Comparison of ENCODE assay signal across 1 cellular context in the genomic region with DNA sequence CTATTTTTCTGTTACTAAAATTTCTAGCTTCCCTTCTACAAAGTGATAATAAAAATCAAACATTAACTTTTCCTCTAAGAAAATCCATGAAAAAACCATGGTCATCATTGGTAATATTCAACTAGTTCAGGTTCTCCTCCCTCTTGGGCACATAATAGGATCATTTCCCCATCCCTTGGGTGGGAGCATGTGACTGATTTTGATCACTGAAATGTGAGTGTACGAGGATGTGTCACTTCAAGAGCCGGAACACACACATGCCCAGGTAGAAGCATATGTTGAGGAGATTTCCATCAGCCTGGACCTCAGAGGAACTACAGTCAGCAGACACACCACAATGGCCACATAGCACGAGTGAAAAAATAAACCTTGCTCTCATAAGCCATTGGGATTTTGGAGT.
A peak's percentile ranks its signal among the peaks of the same experiment; 100 is the strongest.
TF ChIP-seq lines count a peak whose summit lies in the region.

No MANE protein-coding gene starts in this region.

TF ChIP-seq in HepG2, 621 proteins besides CTCF, POLR2A, EP300 and RAD21 (continues in another document):
- TF ChIP-seq, protein P1, sequence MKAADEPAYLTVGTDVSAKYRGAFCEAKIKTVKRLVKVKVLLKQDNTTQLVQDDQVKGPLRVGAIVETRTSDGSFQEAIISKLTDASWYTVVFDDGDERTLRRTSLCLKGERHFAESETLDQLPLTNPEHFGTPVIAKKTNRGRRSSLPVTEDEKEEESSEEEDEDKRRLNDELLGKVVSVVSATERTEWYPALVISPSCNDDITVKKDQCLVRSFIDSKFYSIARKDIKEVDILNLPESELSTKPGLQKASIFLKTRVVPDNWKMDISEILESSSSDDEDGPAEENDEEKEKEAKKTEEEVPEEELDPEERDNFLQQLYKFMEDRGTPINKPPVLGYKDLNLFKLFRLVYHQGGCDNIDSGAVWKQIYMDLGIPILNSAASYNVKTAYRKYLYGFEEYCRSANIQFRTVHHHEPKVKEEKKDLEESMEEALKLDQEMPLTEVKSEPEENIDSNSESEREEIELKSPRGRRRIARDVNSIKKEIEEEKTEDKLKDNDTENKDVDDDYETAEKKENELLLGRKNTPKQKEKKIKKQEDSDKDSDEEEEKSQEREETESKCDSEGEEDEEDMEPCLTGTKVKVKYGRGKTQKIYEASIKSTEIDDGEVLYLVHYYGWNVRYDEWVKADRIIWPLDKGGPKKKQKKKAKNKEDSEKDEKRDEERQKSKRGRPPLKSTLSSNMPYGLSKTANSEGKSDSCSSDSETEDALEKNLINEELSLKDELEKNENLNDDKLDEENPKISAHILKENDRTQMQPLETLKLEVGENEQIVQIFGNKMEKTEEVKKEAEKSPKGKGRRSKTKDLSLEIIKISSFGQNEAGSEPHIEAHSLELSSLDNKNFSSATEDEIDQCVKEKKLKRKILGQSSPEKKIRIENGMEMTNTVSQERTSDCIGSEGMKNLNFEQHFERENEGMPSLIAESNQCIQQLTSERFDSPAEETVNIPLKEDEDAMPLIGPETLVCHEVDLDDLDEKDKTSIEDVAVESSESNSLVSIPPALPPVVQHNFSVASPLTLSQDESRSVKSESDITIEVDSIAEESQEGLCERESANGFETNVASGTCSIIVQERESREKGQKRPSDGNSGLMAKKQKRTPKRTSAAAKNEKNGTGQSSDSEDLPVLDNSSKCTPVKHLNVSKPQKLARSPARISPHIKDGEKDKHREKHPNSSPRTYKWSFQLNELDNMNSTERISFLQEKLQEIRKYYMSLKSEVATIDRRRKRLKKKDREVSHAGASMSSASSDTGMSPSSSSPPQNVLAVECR (CRISPR knock-in tag; IDR thresholded peaks at IDR 0.05; ENCODE audit: borderline replicate concordance), result no peak
- TF ChIP-seq ZSCAN30 (CRISPR knock-in tag; IDR thresholded peaks at IDR 0.05) (no peak), FOXP4 (CRISPR knock-in tag; IDR thresholded peaks at IDR 0.05) (no peak; the same call in 1 of the 2 replicates), FOXP1 (IDR thresholded peaks at IDR 0.05) (no peak), FOXP1 (CRISPR knock-in tag; IDR thresholded peaks at IDR 0.05) (peak; percentile 34; the same call in 1 of the 2 replicates), ZNF282 (IDR thresholded peaks at IDR 0.05; ENCODE audit: partially characterized antibody) (no peak), ZNF296 (CRISPR knock-in tag; conservative IDR thresholded peaks at IDR 0.05) (no peak), RFX5 (IDR thresholded peaks at IDR 0.05; ENCODE audit: low read depth, low read length) (no peak), FOXA1 (IDR thresholded peaks at IDR 0.05) (no peak), FOXA1 (CRISPR knock-in tag; IDR thresholded peaks at IDR 0.05) (peak; percentile 10; the same call in 1 of the 2 replicates), GABPA (IDR thresholded peaks at IDR 0.05; ENCODE audit: low read depth, low read length) (no peak), GABPA (CRISPR knock-in tag; IDR thresholded peaks at IDR 0.05; ENCODE audit: low read depth) (peak; percentile 16; the same call in 1 of the 2 replicates), ZNF33B (CRISPR knock-in tag; IDR thresholded peaks at IDR 0.05) (no peak), NCOA2 (CRISPR knock-in tag; IDR thresholded peaks at IDR 0.05) (peak; percentile 54; the same call in 1 of the 2 replicates), ZKSCAN1 (IDR thresholded peaks at IDR 0.05; ENCODE audit: low read length) (peak; percentile 64), ARID3A (IDR thresholded peaks at IDR 0.05; ENCODE audit: low read depth, low read length) (peak; percentile 61; the same call in 1 of the 2 replicates), GTF3A (CRISPR knock-in tag; conservative IDR thresholded peaks at IDR 0.05) (no peak), ZNF121 (CRISPR knock-in tag; IDR thresholded peaks at IDR 0.05) (no peak), ZEB1 (IDR thresholded peaks at IDR 0.05; ENCODE audit: insufficient replicate concordance, low read depth) (no peak), ZBTB7B (CRISPR knock-in tag; IDR thresholded peaks at IDR 0.05) (0 out of 2 replicates have a peak, but pooled peaks have one; percentile 38), MED1 (CRISPR knock-in tag; IDR thresholded peaks at IDR 0.05) (peak; percentile 30; the same call in 1 of the 2 replicates), ATF2 (CRISPR knock-in tag; IDR thresholded peaks at IDR 0.05) (0 out of 2 replicates have a peak, but pooled peaks have one; percentile 27), SMARCC2 (IDR thresholded peaks at IDR 0.05) (no peak), FOXA3 (CRISPR knock-in tag; IDR thresholded peaks at IDR 0.05) (peak; percentile 35; the same call in 1 of the 2 replicates), ZMYM3 (CRISPR knock-in tag; IDR thresholded peaks at IDR 0.05) (peak; percentile 38; the same call in 1 of the 2 replicates), CREB1 (IDR thresholded peaks at IDR 0.05) (no peak), CREB1 (CRISPR knock-in tag; IDR thresholded peaks at IDR 0.05) (peak; percentile 46; the same call in 1 of the 2 replicates), KLF12 (CRISPR knock-in tag; IDR thresholded peaks at IDR 0.05; ENCODE audit: borderline replicate concordance) (no peak), SPEN (CRISPR knock-in tag; IDR thresholded peaks at IDR 0.05; ENCODE audit: low read depth) (no peak), STAG1 (CRISPR knock-in tag; IDR thresholded peaks at IDR 0.05) (no peak), TBX2 (CRISPR knock-in tag; IDR thresholded peaks at IDR 0.05; ENCODE audit: borderline replicate concordance) (peak; percentile 34; the same call in 1 of the 2 replicates), SETDB1 (CRISPR knock-in tag; IDR thresholded peaks at IDR 0.05; ENCODE audit: borderline replicate concordance) (no peak), ATF1 (CRISPR knock-in tag; IDR thresholded peaks at IDR 0.05) (no peak), EED (CRISPR knock-in tag; IDR thresholded peaks at IDR 0.05) (no peak), ZNF572 (CRISPR knock-in tag; IDR thresholded peaks at IDR 0.05) (no peak), NFATC3 (CRISPR knock-in tag; IDR thresholded peaks at IDR 0.05) (no peak), TBX3 (IDR thresholded peaks at IDR 0.05; ENCODE audit: borderline replicate concordance) (no peak), PPARG (CRISPR knock-in tag; conservative IDR thresholded peaks at IDR 0.05) (peak; percentile 53; the same call in 1 of the 2 replicates), MBNL3 (CRISPR knock-in tag; conservative IDR thresholded peaks at IDR 0.05) (no peak), GPBP1L1 (CRISPR knock-in tag; IDR thresholded peaks at IDR 0.05) (no peak), CEBPG (CRISPR knock-in tag; IDR thresholded peaks at IDR 0.05) (peak; percentile 64), CEBPB (IDR thresholded peaks at IDR 0.05; ENCODE audit: borderline replicate concordance, low read depth, low read length) (0 out of 2 replicates have a peak, but pooled peaks have one; percentile 2), FOXK1 (CRISPR knock-in tag; IDR thresholded peaks at IDR 0.05; ENCODE audit: borderline replicate concordance, low read depth) (no peak), ETV5 (CRISPR knock-in tag; IDR thresholded peaks at IDR 0.05; ENCODE audit: borderline replicate concordance) (peak; percentile 53; the same call in 1 of the 2 replicates), KLF11 (CRISPR knock-in tag; IDR thresholded peaks at IDR 0.05) (no peak), ASH2L (IDR thresholded peaks at IDR 0.05; ENCODE audit: insufficient read length, low read depth, low read length) (peak; percentile 5), ZNF569 (CRISPR knock-in tag; IDR thresholded peaks at IDR 0.05; ENCODE audit: borderline replicate concordance) (no peak), SALL1 (CRISPR knock-in tag; IDR thresholded peaks at IDR 0.05) (peak; percentile 36)
- TF ChIP-seq, protein P2, sequence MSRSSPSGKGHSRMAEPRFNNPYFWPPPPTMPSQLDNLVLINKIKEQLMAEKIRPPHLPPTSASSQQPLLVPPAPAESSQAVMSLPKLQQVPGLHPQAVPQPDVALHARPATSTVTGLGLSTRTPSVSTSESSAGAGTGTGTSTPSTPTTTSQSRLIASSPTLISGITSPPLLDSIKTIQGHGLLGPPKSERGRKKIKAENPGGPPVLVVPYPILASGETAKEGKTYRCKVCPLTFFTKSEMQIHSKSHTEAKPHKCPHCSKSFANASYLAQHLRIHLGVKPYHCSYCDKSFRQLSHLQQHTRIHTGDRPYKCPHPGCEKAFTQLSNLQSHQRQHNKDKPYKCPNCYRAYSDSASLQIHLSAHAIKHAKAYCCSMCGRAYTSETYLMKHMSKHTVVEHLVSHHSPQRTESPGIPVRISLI (CRISPR knock-in tag; IDR thresholded peaks at IDR 0.05; ENCODE audit: borderline replicate concordance), result peak; percentile 49; the same call in 1 of the 2 replicates
- TF ChIP-seq, protein P3, sequence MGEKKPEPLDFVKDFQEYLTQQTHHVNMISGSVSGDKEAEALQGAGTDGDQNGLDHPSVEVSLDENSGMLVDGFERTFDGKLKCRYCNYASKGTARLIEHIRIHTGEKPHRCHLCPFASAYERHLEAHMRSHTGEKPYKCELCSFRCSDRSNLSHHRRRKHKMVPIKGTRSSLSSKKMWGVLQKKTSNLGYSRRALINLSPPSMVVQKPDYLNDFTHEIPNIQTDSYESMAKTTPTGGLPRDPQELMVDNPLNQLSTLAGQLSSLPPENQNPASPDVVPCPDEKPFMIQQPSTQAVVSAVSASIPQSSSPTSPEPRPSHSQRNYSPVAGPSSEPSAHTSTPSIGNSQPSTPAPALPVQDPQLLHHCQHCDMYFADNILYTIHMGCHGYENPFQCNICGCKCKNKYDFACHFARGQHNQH (CRISPR knock-in tag; IDR thresholded peaks at IDR 0.05), result 0 out of 2 replicates have a peak, but pooled peaks have one; percentile 41
- TF ChIP-seq, protein P4, sequence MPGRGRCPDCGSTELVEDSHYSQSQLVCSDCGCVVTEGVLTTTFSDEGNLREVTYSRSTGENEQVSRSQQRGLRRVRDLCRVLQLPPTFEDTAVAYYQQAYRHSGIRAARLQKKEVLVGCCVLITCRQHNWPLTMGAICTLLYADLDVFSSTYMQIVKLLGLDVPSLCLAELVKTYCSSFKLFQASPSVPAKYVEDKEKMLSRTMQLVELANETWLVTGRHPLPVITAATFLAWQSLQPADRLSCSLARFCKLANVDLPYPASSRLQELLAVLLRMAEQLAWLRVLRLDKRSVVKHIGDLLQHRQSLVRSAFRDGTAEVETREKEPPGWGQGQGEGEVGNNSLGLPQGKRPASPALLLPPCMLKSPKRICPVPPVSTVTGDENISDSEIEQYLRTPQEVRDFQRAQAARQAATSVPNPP (CRISPR knock-in tag; IDR thresholded peaks at IDR 0.05), result no peak
- TF ChIP-seq, protein P5, sequence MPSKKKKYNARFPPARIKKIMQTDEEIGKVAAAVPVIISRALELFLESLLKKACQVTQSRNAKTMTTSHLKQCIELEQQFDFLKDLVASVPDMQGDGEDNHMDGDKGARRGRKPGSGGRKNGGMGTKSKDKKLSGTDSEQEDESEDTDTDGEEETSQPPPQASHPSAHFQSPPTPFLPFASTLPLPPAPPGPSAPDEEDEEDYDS (CRISPR knock-in tag; IDR thresholded peaks at IDR 0.05), result peak; percentile 38; the same call in 1 of the 2 replicates
- TF ChIP-seq, protein P6, sequence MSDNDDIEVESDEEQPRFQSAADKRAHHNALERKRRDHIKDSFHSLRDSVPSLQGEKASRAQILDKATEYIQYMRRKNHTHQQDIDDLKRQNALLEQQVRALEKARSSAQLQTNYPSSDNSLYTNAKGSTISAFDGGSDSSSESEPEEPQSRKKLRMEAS (IDR thresholded peaks at IDR 0.05), result peak; percentile 49
